Comparison of ENCODE assay signal across 22 cellular contexts in the genomic region with DNA sequence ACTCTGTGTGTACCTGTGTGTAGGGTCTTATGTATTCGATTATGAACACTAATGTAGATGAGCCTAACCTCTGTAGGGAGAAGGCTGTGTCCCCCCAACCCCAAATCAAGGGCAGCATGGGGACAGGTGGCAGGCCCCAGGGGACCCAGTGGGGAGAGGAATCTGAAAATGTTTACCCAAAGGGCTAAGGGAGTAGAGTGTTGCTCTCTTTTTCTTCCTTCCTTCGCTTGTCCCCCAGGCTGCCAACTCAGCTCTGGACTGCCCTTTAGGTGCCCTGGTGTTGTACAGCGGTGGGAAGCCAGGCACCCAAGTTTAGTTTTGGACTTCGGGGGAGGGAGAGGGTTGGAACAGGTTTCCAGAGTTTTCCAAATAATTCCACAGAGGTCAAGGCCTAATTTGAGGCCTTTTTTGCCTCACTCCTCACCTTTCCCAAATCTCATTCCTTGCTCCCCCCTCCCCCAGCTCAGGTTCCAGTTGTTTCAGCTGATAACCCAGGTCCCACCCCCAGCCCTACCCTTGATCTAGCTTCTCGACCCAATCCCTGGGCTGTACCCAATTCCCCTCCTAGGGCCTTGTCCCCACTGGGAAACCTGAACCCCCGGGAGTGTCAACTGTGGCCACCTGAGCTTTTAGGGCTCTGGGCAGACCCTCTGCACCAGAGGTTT. TPM values are rescaled to one million over a fixed set of nuclear protein-coding genes. Genes with fewer than 3 reads are reported as not detected.
"Had no signal": no experiment of that assay in that cellular context is flagged by ENCODE, and none has a peak within 500 bp of the region (broad histone marks: within the 10 kb centered on the region; RNA-seq: fewer than 3 reads in every experiment).

No MANE protein-coding gene starts in this region.

- H3K4me3 Mint-ChIP-seq: activated CD8-positive, alpha-beta T cell treated with anti-CD3 and anti-CD28 coated beads, Interleukin-2, amount 10 ng/mL, durations not matched to agents 7 days and 5 days; stimulated activated naive CD8-positive, alpha-beta T cell treated with anti-CD3 and anti-CD28 coated beads, Interleukin-15, Interleukin-2, amounts not matched to agents 100 ng/mL and 50 ng/mL, for 24 hours had no signal

- H3K9ac ChIP-seq: neural progenitor cell had no signal

- ATAC-seq: left ventricle myocardium superior, right cardiac atrium had no signal

- H3K9me3 ChIP-seq: ovary, psoas muscle, transverse colon had no signal

- H3K4me3 ChIP-seq: hepatocyte, neural progenitor cell, ovary, skin epidermis, transverse colon had no signal

- H3K9me3 Mint-ChIP-seq: activated CD4-positive, alpha-beta T cell treated with anti-CD3 and anti-CD28 coated beads, Interleukin-2, amount 10 ng/mL, durations not matched to agents 24 days and 14 days; activated T-cell treated with anti-CD3 and anti-CD28 coated beads, Interleukin-2, amount 50 U/mL, for 4 hours; stimulated activated naive CD8-positive, alpha-beta T cell treated with anti-CD3 and anti-CD28 coated beads, Interleukin-15, Interleukin-2, amounts not matched to agents 100 ng/mL and 50 ng/mL, for 24 hours had no signal

- H2AFZ ChIP-seq: neural progenitor cell had no signal

- H3K79me2 ChIP-seq: hepatocyte had no signal

- DNase-seq: activated CD4-positive, alpha-beta T cell treated with anti-CD3 and anti-CD28 coated beads, Interleukin-2, amount 10 ng/mL, durations not matched to agents 24 days and 14 days; activated CD4-positive, CD25-positive, alpha-beta regulatory T cell; activated CD8-positive, alpha-beta memory T cell treated with anti-CD3 and anti-CD28 coated beads, Interleukin-2, amount 50 U/mL, for 4 hours; activated CD8-positive, alpha-beta T cell treated with anti-CD3 and anti-CD28 coated beads, Interleukin-2, amount 10 ng/mL, durations not matched to agents 7 days and 5 days; activated effector memory CD4-positive, alpha-beta T cell treated with Interleukin-2 at 50 U/mL for 16 hours; activated naive CD4-positive, alpha-beta T cell treated with anti-CD3 and anti-CD28 coated beads, Interleukin-2, amount 50 U/mL, for 16 hours; activated T-cell treated with anti-CD3 and anti-CD28 coated beads, Interleukin-2, amount 50 U/mL, for 4 hours; dermis blood vessel endothelial cell; effector memory CD4-positive, alpha-beta T cell; foreskin fibroblast; left ventricle myocardium superior; ovary; psoas muscle; right cardiac atrium; stimulated activated CD4-positive, alpha-beta T cell treated with anti-CD3 and anti-CD28 coated beads, Interleukin-15, amount 100 ng/mL, for 24 hours; stimulated activated CD4-positive, alpha-beta T cell treated with anti-CD3 and anti-CD28 coated beads, Interleukin-2, amount 100 ng/mL, for 48 hours; transverse colon had no signal

- H3K27ac Mint-ChIP-seq: activated CD8-positive, alpha-beta T cell treated with anti-CD3 and anti-CD28 coated beads, Interleukin-2, amount 10 ng/mL, durations not matched to agents 7 days and 5 days; neural progenitor cell; stimulated activated naive CD8-positive, alpha-beta T cell treated with anti-CD3 and anti-CD28 coated beads, Interleukin-15, Interleukin-2, amounts not matched to agents 100 ng/mL and 50 ng/mL, for 24 hours had no signal

- H3K27ac ChIP-seq: hepatocyte, neural progenitor cell, ovary, psoas muscle, skin epidermis, transverse colon had no signal

- H3K36me3 ChIP-seq: neural progenitor cell, ovary, transverse colon had no signal

- H3K36me3 Mint-ChIP-seq: neural progenitor cell had no signal

RNA-seq across cellular contexts. Expression of a gene that starts 9.1 kb away (rescaled TPM):
- total RNA-seq: activated CD8-positive, alpha-beta T cell treated with anti-CD3 and anti-CD28 coated beads, Interleukin-2, amount 10 ng/mL, durations not matched to agents 7 days and 5 days; activated T-cell treated with anti-CD3 and anti-CD28 coated beads, Interleukin-2, amount 50 U/mL, for 4 hours; hepatocyte; left ventricle myocardium superior; mononuclear cell; psoas muscle; right cardiac atrium; transverse colon had no signal
